11 cellular contexts compared by ENCODE assay signal in the genomic region with DNA sequence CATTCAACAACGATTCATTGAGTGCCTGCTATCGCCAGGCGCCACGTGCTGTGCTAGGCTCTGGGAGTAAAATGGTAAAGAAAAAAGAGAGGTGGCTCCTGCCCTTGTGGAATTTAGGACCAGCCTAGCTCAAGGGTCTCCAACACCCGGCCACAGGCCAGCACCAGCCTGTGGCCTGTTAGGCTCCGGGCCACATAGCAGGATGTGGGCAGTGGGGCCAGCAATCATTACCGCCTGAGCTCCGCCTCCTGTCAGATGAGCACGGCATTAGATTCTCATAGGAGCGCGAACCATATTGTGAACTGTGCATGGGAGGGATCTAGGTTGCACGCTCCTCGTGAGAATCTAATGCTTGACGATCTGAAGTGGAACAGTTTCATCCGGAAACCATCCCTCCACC. TPM values are rescaled to one million over a fixed set of nuclear protein-coding genes. Genes with fewer than 3 reads are reported as not detected.
A peak's percentile ranks its signal among the peaks of the same experiment; 100 is the strongest.
DNase-seq lines count a peak whose midpoint lies in the region; ATAC-seq and TF ChIP-seq lines count a peak whose summit lies in the region.
"Had no signal": no experiment of that assay in that cellular context is flagged by ENCODE, and none has a peak within 500 bp of the region (broad histone marks: within the 10 kb centered on the region; RNA-seq: fewer than 3 reads in every experiment).

No MANE protein-coding gene starts in this region.

- no peak for ATAC-seq in left cardiac atrium
- ATAC-seq in naive thymus-derived CD4-positive, alpha-beta T cell, result no peak
- no peak for ATAC-seq in upper lobe of right lung
- ATAC-seq in GM21825 (IDR thresholded peaks at IDR 0.05; ENCODE audit: unreplicated experiment), result no peak

- H3K4me3 Mint-ChIP-seq in activated T-helper 2 cell treated with anti-CD3 and anti-CD28 coated beads, Interferon-gamma antibody, Interleukin-2, Interleukin-4, amounts not matched to agents 10 μg/mL and 5 μg/mL and 100 μg/mL, durations not matched to agents 14 hours and 24 hours and 36 hours (ENCODE audit: low read depth), result no peak overlapping the region
- H3K4me3 Mint-ChIP-seq in naive thymus-derived CD4-positive, alpha-beta T cell, result peak overlapping the region in 9 of 10 donors; percentile 15 to 95 (median 90)

- peaks cover 3% of the 10 kb centered on the region for H3K27me3 Mint-ChIP-seq in activated T-helper 2 cell treated with anti-CD3 and anti-CD28 coated beads, Interferon-gamma antibody, Interleukin-2, Interleukin-4, amounts not matched to agents 10 μg/mL and 5 μg/mL and 100 μg/mL, durations not matched to agents 14 hours and 24 hours and 36 hours (ENCODE audit: low read depth)
- peaks cover 0 to 6% (median 0%) of the 10 kb centered on the region in 5 donors for H3K27me3 Mint-ChIP-seq in naive thymus-derived CD4-positive, alpha-beta T cell

- H3K27ac ChIP-seq in left ventricle myocardium inferior (replicated peaks) (peak overlapping the region; percentile 99), upper lobe of right lung (peak overlapping the region; percentile 99)
- H3K27ac ChIP-seq in naive thymus-derived CD4-positive, alpha-beta T cell (ENCODE audit: low read depth, low read length), result peak overlapping the region; percentile 99
- H3K27ac ChIP-seq: KMS-11 had no signal

- H3K4me1 Mint-ChIP-seq in activated T-helper 2 cell treated with anti-CD3 and anti-CD28 coated beads, Interferon-gamma antibody, Interleukin-2, Interleukin-4, amounts not matched to agents 10 μg/mL and 5 μg/mL and 100 μg/mL, durations not matched to agents 14 hours and 24 hours and 36 hours (ENCODE audit: low read depth), result peaks cover 53% of the 10 kb centered on the region
- peaks cover 34 to 73% (median 65%) of the 10 kb centered on the region in 7 donors for H3K4me1 Mint-ChIP-seq in naive thymus-derived CD4-positive, alpha-beta T cell

- H3K4me1 ChIP-seq in left ventricle myocardium inferior (peaks cover 40% of the 10 kb centered on the region), upper lobe of right lung (peaks cover 26% of the 10 kb centered on the region)
- peaks cover 34 to 46% of the 10 kb centered on the region in 2 donors for H3K4me1 ChIP-seq in naive thymus-derived CD4-positive, alpha-beta T cell (ENCODE audit: control insufficient read depth in 2 of 2, insufficient read depth in 2 of 2, low read length in 2 of 2)

- H3K27ac Mint-ChIP-seq in activated T-helper 2 cell treated with anti-CD3 and anti-CD28 coated beads, Interferon-gamma antibody, Interleukin-2, Interleukin-4, amounts not matched to agents 10 μg/mL and 5 μg/mL and 100 μg/mL, durations not matched to agents 14 hours and 24 hours and 36 hours, result peak overlapping the region; percentile 98
- H3K27ac Mint-ChIP-seq in naive thymus-derived CD4-positive, alpha-beta T cell, result peak overlapping the region; percentile 97 to 100 (median 100)

- H3K36me3 ChIP-seq in left ventricle myocardium inferior (peaks cover 10% of the 10 kb centered on the region), upper lobe of right lung (peaks cover 3% of the 10 kb centered on the region)
- H3K36me3 ChIP-seq in naive thymus-derived CD4-positive, alpha-beta T cell (ENCODE audit: control insufficient read depth in 2 of 3, insufficient read depth in 3 of 3, low read length in 3 of 3), result peaks cover 0 to 12% (median 9%) of the 10 kb centered on the region in 3 experiments

- intact Hi-C loops in left ventricle myocardium inferior (cut with micrococcal nuclease) (loop anchor here (5.0 kb wide), 1 partner anchor 36 kb away; no protein-coding TSS in a partner anchor), left cardiac atrium (cut with DNase I) (no loop called here), upper lobe of right lung (cut with DNase I) (no loop called here), posterior vena cava (cut with DNase I) (no loop called here)
- intact Hi-C loops in activated T-helper 2 cell treated with anti-CD3 and anti-CD28 coated beads, Interferon-gamma antibody, Interleukin-2, Interleukin-4, amounts not matched to agents 10 μg/mL and 5 μg/mL and 100 μg/mL, durations not matched to agents 14 hours and 24 hours and 36 hours (cut with micrococcal nuclease), result no loop called here
- intact Hi-C loops in naive thymus-derived CD4-positive, alpha-beta T cell (cut with micrococcal nuclease), result loop anchor here in 1 of 2 donors (5.0 kb wide), 1 partner anchor 544 kb away; no protein-coding TSS in a partner anchor

- POLR2A ChIA-PET in naive thymus-derived CD4-positive, alpha-beta T cell (lab: Charles Lee), result interaction anchor here (0.7 to 11.8 kb wide), 10 partner anchors 9 to 156 kb away, joined by 3 to 264 read pairs (median 4); a partner anchor contains a TSS

- no peaks in the 10 kb centered on the region for H3K9me3 ChIP-seq in left ventricle myocardium inferior (replicated peaks)
- no peaks in the 10 kb centered on the region for H3K9me3 ChIP-seq in naive thymus-derived CD4-positive, alpha-beta T cell (ENCODE audit: control insufficient read depth in 2 of 3, low read length in 3 of 3)
- no peaks in the 10 kb centered on the region for H3K9me3 ChIP-seq in upper lobe of right lung

- no peaks in the 10 kb centered on the region for H3K9me3 Mint-ChIP-seq in activated T-helper 2 cell treated with anti-CD3 and anti-CD28 coated beads, Interferon-gamma antibody, Interleukin-2, Interleukin-4, amounts not matched to agents 10 μg/mL and 5 μg/mL and 100 μg/mL, durations not matched to agents 14 hours and 24 hours and 36 hours
- H3K9me3 Mint-ChIP-seq in naive thymus-derived CD4-positive, alpha-beta T cell, result peaks cover 0 to 13% (median 0%) of the 10 kb centered on the region in 11 donors

- no peak overlapping the region for H3K4me3 ChIP-seq in left ventricle myocardium inferior
- no peak overlapping the region for H3K4me3 ChIP-seq in naive thymus-derived CD4-positive, alpha-beta T cell (ENCODE audit: low read length)
- no peak overlapping the region for H3K4me3 ChIP-seq in upper lobe of right lung

- CTCF ChIA-PET in naive thymus-derived CD4-positive, alpha-beta T cell (lab: Charles Lee), result interaction anchor here (0.5 to 10.2 kb wide), 8 partner anchors 9 to 737 kb away, joined by 3 to 107 read pairs (median 17); a partner anchor contains a TSS

- peaks cover 22% of the 10 kb centered on the region for H3K36me3 Mint-ChIP-seq in activated T-helper 2 cell treated with anti-CD3 and anti-CD28 coated beads, Interferon-gamma antibody, Interleukin-2, Interleukin-4, amounts not matched to agents 10 μg/mL and 5 μg/mL and 100 μg/mL, durations not matched to agents 14 hours and 24 hours and 36 hours (ENCODE audit: low read depth)
- peaks cover 0 to 19% (median 16%) of the 10 kb centered on the region in 5 donors for H3K36me3 Mint-ChIP-seq in naive thymus-derived CD4-positive, alpha-beta T cell

- H3K27me3 ChIP-seq in left ventricle myocardium inferior (ENCODE audit: low read depth), result no peaks in the 10 kb centered on the region
- H3K27me3 ChIP-seq in naive thymus-derived CD4-positive, alpha-beta T cell (ENCODE audit: control insufficient read depth in 2 of 2, insufficient read depth in 2 of 2, low read length in 2 of 2), result no peaks in the 10 kb centered on the region
- no peaks in the 10 kb centered on the region for H3K27me3 ChIP-seq in upper lobe of right lung

- no peak for DNase-seq in left ventricle myocardium inferior
- DNase-seq in left cardiac atrium, result no peak
- no peak for DNase-seq in activated T-helper 2 cell treated with anti-CD3 and anti-CD28 coated beads, Interferon-gamma antibody, Interleukin-2, Interleukin-4, amounts not matched to agents 10 μg/mL and 5 μg/mL and 100 μg/mL, durations not matched to agents 14 hours and 24 hours and 36 hours (ENCODE audit: low spot score)
- no peak for DNase-seq in naive thymus-derived CD4-positive, alpha-beta T cell
- DNase-seq in upper lobe of right lung, result no peak
- DNase-seq in posterior vena cava (ENCODE audit: low spot score), result no peak
- no peak for DNase-seq in C1 segment of cervical spinal cord (lab: John Stamatoyannopoulos, UW)
- DNase-seq: caudate nucleus, T-helper 9 cell had no signal

- TF ChIP-seq CTCF in left ventricle myocardium inferior (IDR thresholded peaks at IDR 0.05; ENCODE audit: borderline replicate concordance), result no peak
- no peak for TF ChIP-seq CTCF in upper lobe of right lung (IDR thresholded peaks at IDR 0.05)

RNA-seq across cellular contexts. Expression of a gene that starts 1.5 kb away (rescaled TPM):
- total RNA-seq in left ventricle myocardium inferior (15,093 TPM), left cardiac atrium (over 10,000 TPM; 14,118 to 22,490 TPM), upper lobe of right lung (30,828 TPM), posterior vena cava (over 10,000 TPM; 18,238 to 21,166 TPM)
- 5,290 and 6,583 TPM in 2 replicates for total RNA-seq in activated T-helper 2 cell treated with anti-CD3 and anti-CD28 coated beads, Interferon-gamma antibody, Interleukin-2, Interleukin-4, amounts not matched to agents 10 μg/mL and 5 μg/mL and 100 μg/mL, durations not matched to agents 14 hours and 24 hours and 36 hours
- over 10,000 TPM in 1 of 5 experiments, 1,000 to 10,000 TPM in 4; 5,750 to 11,273 (median 9,225) TPM for total RNA-seq in naive thymus-derived CD4-positive, alpha-beta T cell
- 10 to 100 TPM in 1 of 2 donors, not detected in 1; 49.2 TPM for polyA plus RNA-seq in naive thymus-derived CD4-positive, alpha-beta T cell

RNA-seq across cellular contexts. Expression of a gene that starts 1.8 kb away (rescaled TPM):
- total RNA-seq in left ventricle myocardium inferior (44.3 TPM), left cardiac atrium (10 to 100 TPM; 52.3 to 70.9 TPM), upper lobe of right lung (31.1 TPM), posterior vena cava (10 to 100 TPM; 54.6 to 60.3 TPM)
- 23.0 TPM in 2 replicates for total RNA-seq in activated T-helper 2 cell treated with anti-CD3 and anti-CD28 coated beads, Interferon-gamma antibody, Interleukin-2, Interleukin-4, amounts not matched to agents 10 μg/mL and 5 μg/mL and 100 μg/mL, durations not matched to agents 14 hours and 24 hours and 36 hours
- total RNA-seq in naive thymus-derived CD4-positive, alpha-beta T cell, result 10 to 100 TPM; 12.0 to 37.4 (median 16.4) TPM
- polyA plus RNA-seq in naive thymus-derived CD4-positive, alpha-beta T cell, result 10 to 100 TPM; 49.1 to 65.7 TPM

RNA-seq across cellular contexts. Expression of a gene that starts 5.6 kb away (rescaled TPM):
- total RNA-seq in left ventricle myocardium inferior, result not detected
- total RNA-seq in left cardiac atrium, result 1 to 10 TPM in 1 of 2 donors, under 1 TPM in 1; 0.86 to 1.6 TPM
- total RNA-seq in activated T-helper 2 cell treated with anti-CD3 and anti-CD28 coated beads, Interferon-gamma antibody, Interleukin-2, Interleukin-4, amounts not matched to agents 10 μg/mL and 5 μg/mL and 100 μg/mL, durations not matched to agents 14 hours and 24 hours and 36 hours, result 90.2 and 92.1 TPM in 2 replicates
- 100 to 1,000 TPM in 1 of 5 experiments, 10 to 100 TPM in 4; 16.9 to 225 (median 45.6) TPM for total RNA-seq in naive thymus-derived CD4-positive, alpha-beta T cell
- polyA plus RNA-seq in naive thymus-derived CD4-positive, alpha-beta T cell, result 100 to 1,000 TPM in 1 of 2 donors, 10 to 100 TPM in 1; 97.4 to 162 TPM
- 2.2 TPM for total RNA-seq in upper lobe of right lung
- under 1 TPM; 0.24 to 0.56 TPM for total RNA-seq in posterior vena cava

RNA-seq across cellular contexts. Expression of a gene that starts 8.7 kb away (rescaled TPM):
- total RNA-seq in left ventricle myocardium inferior (0.27 TPM), left cardiac atrium (under 1 TPM; 0.18 to 0.84 TPM), upper lobe of right lung (0.38 TPM), posterior vena cava (under 1 TPM; 0.29 to 0.46 TPM)
- 11.1 and 12.3 TPM in 2 replicates for total RNA-seq in activated T-helper 2 cell treated with anti-CD3 and anti-CD28 coated beads, Interferon-gamma antibody, Interleukin-2, Interleukin-4, amounts not matched to agents 10 μg/mL and 5 μg/mL and 100 μg/mL, durations not matched to agents 14 hours and 24 hours and 36 hours
- total RNA-seq in naive thymus-derived CD4-positive, alpha-beta T cell, result 10 to 100 TPM in 1 of 5 experiments, 1 to 10 TPM in 1, under 1 TPM in 1, not detected in 2; 0.11 to 10.4 (median 1.0) TPM
- under 1 TPM; 0.12 to 0.44 TPM for polyA plus RNA-seq in naive thymus-derived CD4-positive, alpha-beta T cell

RNA-seq across cellular contexts. Expression of a gene that starts 17.4 kb away (rescaled TPM):
- total RNA-seq in left ventricle myocardium inferior (not detected), left cardiac atrium (1 to 10 TPM; 1.6 to 2.8 TPM), upper lobe of right lung (0.55 TPM), posterior vena cava (1 to 10 TPM in 1 of 2 donors, not detected in 1; 1.2 TPM)
- total RNA-seq in activated T-helper 2 cell treated with anti-CD3 and anti-CD28 coated beads, Interferon-gamma antibody, Interleukin-2, Interleukin-4, amounts not matched to agents 10 μg/mL and 5 μg/mL and 100 μg/mL, durations not matched to agents 14 hours and 24 hours and 36 hours, result 0.89 and 1.2 TPM in 2 replicates
- total RNA-seq in naive thymus-derived CD4-positive, alpha-beta T cell, result under 1 TPM in 1 of 5 experiments, not detected in 4; 0.36 TPM
- not detected for polyA plus RNA-seq in naive thymus-derived CD4-positive, alpha-beta T cell
